Comparison of ENCODE assay signal across 16 cellular contexts in the genomic region with DNA sequence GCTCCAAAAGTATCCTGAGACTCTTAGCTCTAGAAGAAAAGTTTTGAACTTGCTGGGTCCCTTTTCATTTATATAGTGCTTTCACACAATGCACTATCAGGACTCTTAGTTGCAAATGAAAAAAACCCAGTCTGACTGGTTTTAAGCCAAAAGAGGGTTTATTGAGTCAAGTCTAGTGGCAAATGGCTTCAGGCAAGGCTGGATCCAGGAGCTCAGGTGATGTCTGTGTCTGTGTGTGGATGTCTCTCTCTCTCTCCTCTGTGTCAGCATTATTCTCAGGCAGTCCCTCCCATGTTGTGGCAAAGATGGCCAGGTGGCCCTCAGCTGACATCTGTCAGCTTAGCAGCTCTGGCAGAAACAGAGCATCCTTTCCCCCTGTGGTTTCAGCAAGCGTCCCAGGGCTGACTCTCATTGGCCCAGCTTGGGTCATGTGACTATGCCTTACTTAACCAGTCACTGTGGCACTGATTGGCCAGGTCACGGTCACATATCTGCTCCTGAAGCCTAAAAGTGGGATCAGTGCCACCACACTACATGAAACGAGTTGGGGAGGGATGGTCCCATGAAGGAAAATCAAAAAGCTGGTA. TPM values are rescaled to one million over a fixed set of nuclear protein-coding genes. Genes with fewer than 3 reads are reported as not detected.
A peak's percentile ranks its signal among the peaks of the same experiment; 100 is the strongest.
DNase-seq lines count a peak whose midpoint lies in the region; ATAC-seq, FAIRE-seq and TF ChIP-seq lines count a peak whose summit lies in the region.
"Had no signal": no experiment of that assay in that cellular context is flagged by ENCODE, and none has a peak within 500 bp of the region (broad histone marks: within the 10 kb centered on the region; RNA-seq: fewer than 3 reads in every experiment).

No MANE protein-coding gene starts in this region.

- H3K4me3 ChIP-seq in A549 (no peak overlapping the region), endodermal cell (ENCODE audit: low read length) (no peak overlapping the region), mucosa of descending colon (no peak overlapping the region)
- H3K4me3 ChIP-seq: BLaER1 treated with 17β-estradiol and CSF1 and Interleukin-3, amounts not matched to agents 10 nM and 100 nM; spleen had no signal

- CTCF ChIA-PET in A549 (lab: Yijun Ruan, JAX): interaction anchor here (0.6 to 4.7 kb wide), 9 partner anchors 11 to 94 kb away, joined by 3 to 31 read pairs (median 7); partner anchors contain the start of gene RHOF

- WGBS in A549 (ENCODE audit: missing lambda C conversion rate): 80% methylated on average over 3 of the region's 3 CpGs
- 94 to 95% methylated on average over 3 of the region's 3 CpGs for WGBS in endodermal cell (ENCODE audit: insufficient coverage in 1 of 2, insufficient read length in 1 of 2), 2 experiments

- H3K36me3 ChIP-seq in endodermal cell (ENCODE audit: control insufficient read depth, insufficient read depth, low read length) (peaks cover 24% of the 10 kb centered on the region), mucosa of descending colon (ENCODE audit: low read depth) (no peaks in the 10 kb centered on the region)
- H3K36me3 ChIP-seq: spleen had no signal

- no peaks in the 10 kb centered on the region for H3K9me3 ChIP-seq in A549
- H3K9me3 ChIP-seq in endodermal cell (ENCODE audit: control insufficient read depth, low read length): no peaks in the 10 kb centered on the region
- no peaks in the 10 kb centered on the region for H3K9me3 ChIP-seq in mucosa of descending colon
- H3K9me3 ChIP-seq: BLaER1 treated with 17β-estradiol and CSF1 and Interleukin-3, amounts not matched to agents 10 nM and 100 nM; spleen had no signal

- H3K4me2 ChIP-seq in A549: no peak overlapping the region
- H3K4me2 ChIP-seq: BLaER1 treated with 17β-estradiol and CSF1 and Interleukin-3, amounts not matched to agents 10 nM and 100 nM had no signal

- no peak for TF ChIP-seq CTCF in A549 (IDR thresholded peaks at IDR 0.05)
- TF ChIP-seq CTCF in endodermal cell (conservative IDR thresholded peaks at IDR 0.05): no peak
- no peak for TF ChIP-seq CTCF in mucosa of descending colon (IDR thresholded peaks at IDR 0.05)

- TF ChIP-seq EP300 in A549 (IDR thresholded peaks at IDR 0.05): no peak

- POLR2A ChIA-PET in A549 (lab: Yijun Ruan, JAX): no interaction called here

- H3K9me3 Mint-ChIP-seq in endodermal cell: peaks cover 3% of the 10 kb centered on the region

- H3K27ac ChIP-seq in A549 (no peak overlapping the region; a peak in 2 of 6 replicates), endodermal cell (ENCODE audit: low read depth, low read length) (no peak overlapping the region)
- H3K27ac ChIP-seq: BLaER1 treated with 17β-estradiol and CSF1 and Interleukin-3, amounts not matched to agents 10 nM and 100 nM; epithelial cell of prostate; parathyroid adenoma; spleen; VCaP had no signal

- TF ChIP-seq POLR2A in A549 (IDR thresholded peaks at IDR 0.05; ENCODE audit: low read length): no peak

- peaks cover 30% of the 10 kb centered on the region for H3K4me1 ChIP-seq in A549
- H3K4me1 ChIP-seq in endodermal cell (ENCODE audit: control insufficient read depth, insufficient read depth, low read length): no peaks in the 10 kb centered on the region
- H3K4me1 ChIP-seq in mucosa of descending colon (ENCODE audit: low read depth): no peaks in the 10 kb centered on the region

- no peaks in the 10 kb centered on the region for H3K27me3 Mint-ChIP-seq in endodermal cell (ENCODE audit: insufficient read depth)

- intact Hi-C loops in mucosa of descending colon (cut with DNase I, micrococcal nuclease): no loop called here

- no peak for DNase-seq in A549 (ENCODE audit: low read depth in 1 of 2, low spot score in 1 of 2)
- peak; percentile 26 for DNase-seq in ELF-1 (ENCODE audit: low read depth, low spot score)
- peak; percentile 20 for DNase-seq in NCI-H69 (lab: John Stamatoyannopoulos, UW)
- DNase-seq in endodermal cell: peak; percentile 73
- DNase-seq in mucosa of descending colon: no peak
- DNase-seq in HK-2 (ENCODE audit: unreplicated experiment): no peak
- DNase-seq: amniotic stem cell, EL, NCI-H2107, spleen had no signal

- peaks cover 7% of the 10 kb centered on the region for H3K4me1 Mint-ChIP-seq in endodermal cell

- H3K9ac ChIP-seq in endodermal cell (ENCODE audit: extremely low read depth, low read length, poor library complexity, severe bottlenecking): no peak overlapping the region
- H3K9ac ChIP-seq: BLaER1 treated with 17β-estradiol and CSF1 and Interleukin-3, amounts not matched to agents 10 nM and 100 nM; parathyroid adenoma had no signal

- H3K27ac Mint-ChIP-seq in endodermal cell: no peak overlapping the region

- H3K36me3 Mint-ChIP-seq in endodermal cell (ENCODE audit: low read depth): peaks cover 27% of the 10 kb centered on the region

- FAIRE-seq in A549 (lab: Jason Lieb, UNC): no peak
- FAIRE-seq: colon had no signal

- no peaks in the 10 kb centered on the region for H3K27me3 ChIP-seq in endodermal cell (ENCODE audit: control insufficient read depth, insufficient read depth, low read length, poor library complexity, severe bottlenecking)
- H3K27me3 ChIP-seq: BLaER1 treated with 17β-estradiol and CSF1 and Interleukin-3, amounts not matched to agents 10 nM and 100 nM; spleen had no signal

- no peak overlapping the region for H3K4me3 Mint-ChIP-seq in endodermal cell

- ATAC-seq in A549: peak in 1 of 2 experiments; percentile 35; a peak in 2 of 6 replicates
- no peak for ATAC-seq in mucosa of descending colon
- no peak for ATAC-seq in GM18867 (IDR thresholded peaks at IDR 0.05; ENCODE audit: unreplicated experiment)

- no peak for TF ChIP-seq RAD21 in A549 (conservative IDR thresholded peaks at IDR 0.05 in 1 of 2, IDR thresholded peaks at IDR 0.05 in 1 of 2)

TF ChIP-seq in A549, 52 proteins besides CTCF, POLR2A, EP300 and RAD21:
- TF ChIP-seq, protein P1, sequence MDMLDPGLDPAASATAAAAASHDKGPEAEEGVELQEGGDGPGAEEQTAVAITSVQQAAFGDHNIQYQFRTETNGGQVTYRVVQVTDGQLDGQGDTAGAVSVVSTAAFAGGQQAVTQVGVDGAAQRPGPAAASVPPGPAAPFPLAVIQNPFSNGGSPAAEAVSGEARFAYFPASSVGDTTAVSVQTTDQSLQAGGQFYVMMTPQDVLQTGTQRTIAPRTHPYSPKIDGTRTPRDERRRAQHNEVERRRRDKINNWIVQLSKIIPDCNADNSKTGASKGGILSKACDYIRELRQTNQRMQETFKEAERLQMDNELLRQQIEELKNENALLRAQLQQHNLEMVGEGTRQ (IDR thresholded peaks at IDR 0.05): peak; percentile 69
- TF ChIP-seq SMC3 (IDR thresholded peaks at IDR 0.05): no peak

RNA-seq across cellular contexts. Expression of gene TMEM120B, which starts 6.2 kb away (rescaled TPM):
- polyA plus RNA-seq in A549 (2011; rRNA removed): 13.2 and 18.2 TPM in 2 replicates
- polyA plus RNA-seq in A549 (2012; cell fraction: cytosol; rRNA removed): 19.7 and 26.1 TPM in 2 replicates
- polyA plus RNA-seq in A549 (2012; cell fraction: nucleus; rRNA removed): 96.3 and 97.9 TPM in 2 replicates
- 10.2 to 10.6 TPM (median 10.2 TPM) in 3 replicates for polyA plus RNA-seq in A549 (2017; fragmentation: RNase III; extraction: RNeasy Plus Mini Kit Qiagen cat#74134 plus additional on column Dnase treatment)
- 30.9 and 31.1 TPM in 2 replicates for polyA minus RNA-seq in A549 (2011; rRNA and poly(A)+ RNA removed)
- total RNA-seq in endodermal cell: 10 to 100 TPM; 21.8 to 25.3 TPM
- 11.6 TPM for polyA plus RNA-seq in endodermal cell (2013, experiment 1 of 2)
- 8.8 TPM for polyA plus RNA-seq in endodermal cell (2013, experiment 2 of 2)
- 10 to 100 TPM in 1 of 3 donors, 1 to 10 TPM in 2; 6.0 to 10.3 (median 6.4) TPM for total RNA-seq in mucosa of descending colon

RNA-seq across cellular contexts. Expression of gene MORN3, which starts 49.3 kb away (rescaled TPM):
- polyA plus RNA-seq in A549 (2011; rRNA removed) (0.17 and 0.47 TPM in 2 replicates), A549 (2017; fragmentation: RNase III; extraction: RNeasy Plus Mini Kit Qiagen cat#74134 plus additional on column Dnase treatment) (0.17 to 0.28 TPM (median 0.26 TPM) in 3 replicates)
- polyA plus RNA-seq in A549 (2012; cell fraction: cytosol; rRNA removed): 0.21 and 0.24 TPM in 2 replicates
- polyA plus RNA-seq in A549 (2012; cell fraction: nucleus; rRNA removed): 0.22 and 0.33 TPM in 2 replicates
- 0.05 and 0.12 TPM in 2 replicates for polyA minus RNA-seq in A549 (2011; rRNA and poly(A)+ RNA removed)
- total RNA-seq in endodermal cell (1 to 10 TPM; 1.4 to 1.6 TPM), mucosa of descending colon (under 1 TPM; 0.17 to 0.35 (median 0.22) TPM)
- 0.96 TPM for polyA plus RNA-seq in endodermal cell (2013, experiment 1 of 2)
- 0.79 TPM for polyA plus RNA-seq in endodermal cell (2013, experiment 2 of 2)

Comparison
In these comparisons a context has a peak if more than half of its experiments do, and no peak if none do; other contexts are left out.
1. DNase-seq: peak in ELF-1 (single experiment), NCI-H69 (single experiment) and endodermal cell (single experiment); none in A549 (0 of 2), mucosa of descending colon (0 of 3) and HK-2 (single experiment).